In the genomic region with DNA sequence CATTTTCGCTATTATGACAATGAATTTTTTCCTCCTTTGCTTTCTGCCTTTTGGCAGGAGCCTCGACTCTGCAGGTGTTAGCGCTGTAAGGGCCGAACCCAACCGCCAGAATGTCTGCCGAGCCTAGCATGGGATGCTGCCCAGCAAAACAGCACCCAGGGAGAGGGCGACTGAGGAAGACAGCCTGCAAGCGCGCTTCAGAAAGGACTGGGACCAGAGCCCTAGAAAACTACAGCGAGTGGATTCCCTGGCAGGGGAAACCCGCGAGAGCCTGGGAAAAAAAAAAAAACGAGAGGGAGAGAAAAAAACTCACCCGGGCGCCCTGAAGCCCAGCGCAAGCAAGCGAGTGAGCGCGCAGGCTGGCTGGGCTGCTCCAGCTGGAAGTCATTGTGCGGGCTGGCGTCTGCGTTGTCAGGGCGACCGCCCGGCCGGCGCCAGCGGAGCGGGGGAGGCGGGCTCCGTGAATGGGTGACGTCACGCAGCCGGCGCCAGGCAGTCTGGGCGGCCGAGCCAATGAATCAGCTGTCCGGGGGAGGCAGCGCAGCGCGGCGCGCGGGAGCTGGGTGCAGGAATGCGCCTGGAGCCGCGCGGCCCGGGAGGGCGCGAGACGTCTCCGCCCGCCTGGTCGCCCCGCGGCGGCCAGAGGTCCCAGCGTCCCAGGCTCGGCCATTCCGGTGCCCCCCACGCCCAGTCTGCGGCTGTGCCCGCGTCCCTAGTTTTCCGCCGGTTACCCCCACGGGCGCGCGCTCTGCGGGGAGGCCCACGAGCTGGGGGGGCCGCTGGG, we compare ENCODE assay signal across 8 cellular contexts. TPM values are rescaled to one million over a fixed set of nuclear protein-coding genes. Genes with fewer than 3 reads are reported as not detected.
DNase-seq lines count a peak whose midpoint lies in the region; ATAC-seq, FAIRE-seq and TF ChIP-seq lines count a peak whose summit lies in the region.

No MANE protein-coding gene starts in this region.

- DNase-seq in A549 (ENCODE audit: low read depth in 1 of 2, low spot score in 1 of 2) (peak; percentile 44 to 92), NCI-H2107 (lab: John Stamatoyannopoulos, UW) (peak; percentile 39), dorsolateral prefrontal cortex (peak; percentile 76 to 97 (median 94)), left lobe of liver (ENCODE audit: low spot score) (peak; percentile 95)
- peak; percentile 79 for DNase-seq in stimulated activated CD4-positive, alpha-beta T cell treated with anti-CD3 and anti-CD28 coated beads, Interleukin-1b, Interleukin-23, amount 100 ng/mL, for 48 hours

- WGBS in A549 (ENCODE audit: missing lambda C conversion rate), result under 1% methylated on average over 33 of the region's 74 CpGs

- POLR2A ChIA-PET in A549 (lab: Yijun Ruan, JAX), result interaction anchor here (0.5 to 2.8 kb wide), 4 partner anchors 14 to 598 kb away, joined by 3 to 17 read pairs (median 3); a partner anchor contains a TSS

- TF ChIP-seq EP300 in A549 (IDR thresholded peaks at IDR 0.05), result peak; percentile 42 to 78; a peak in 2 of 5 replicates

- no peak; a peak in 1 of 5 replicates for TF ChIP-seq RAD21 in A549 (conservative IDR thresholded peaks at IDR 0.05 in 1 of 2, IDR thresholded peaks at IDR 0.05 in 1 of 2)

- TF ChIP-seq POLR2A in A549 (IDR thresholded peaks at IDR 0.05; ENCODE audit: low read length), result peak; percentile 30

- FAIRE-seq in A549 (lab: Jason Lieb, UNC), result no peak

- H3K4me1 ChIP-seq in A549, result peaks cover 32% of the 10 kb centered on the region

- H3K4me3 ChIP-seq in A549 (peak overlapping the region; percentile 47), dorsolateral prefrontal cortex (peak overlapping the region; percentile 51 to 81 (median 68))

- intact Hi-C loops in dorsolateral prefrontal cortex (cut with DNase I), result loop anchor here (2.0 to 5.0 kb wide), 2 partner anchors 32 to 33 kb away; a partner anchor contains a TSS

- peaks cover 0 to under 1% (median 0%) of the 10 kb centered on the region in 45 donors for H3K27me3 ChIP-seq in dorsolateral prefrontal cortex

- no peak for TF ChIP-seq CTCF in A549 (IDR thresholded peaks at IDR 0.05)
- TF ChIP-seq CTCF in dorsolateral prefrontal cortex (IDR thresholded peaks at IDR 0.05 in 54 of 56, conservative IDR thresholded peaks at IDR 0.05 in 2 of 56; ENCODE audit: low read depth in 1 of 56, partially characterized antibody in 56 of 56), result peak in 34 of 56 donors; percentile 1 to 57 (median 26)

- H3K27ac ChIP-seq in A549 (peak overlapping the region; percentile 90 to 98), dorsolateral prefrontal cortex (peak overlapping the region in 58 of 59 donors; percentile 6 to 96 (median 85))

- ATAC-seq in A549 (peak; percentile 97), GM18858 (IDR thresholded peaks at IDR 0.05; ENCODE audit: unreplicated experiment) (peak; percentile 96), HG03064 (IDR thresholded peaks at IDR 0.05; ENCODE audit: low read depth, unreplicated experiment) (peak; percentile 96), left lobe of liver (peak; percentile 98)
- ATAC-seq in activated CD4-positive, CD25-positive, alpha-beta regulatory T cell treated with anti-CD3 and anti-CD28 coated beads, Interleukin-2, amount 50 U/mL, for 24 hours, result peak; percentile 68 to 80

- H3K4me2 ChIP-seq in A549, result peak overlapping the region; percentile 96

- CTCF ChIA-PET in A549 (lab: Yijun Ruan, JAX), result no interaction called here

- peaks cover 1% of the 10 kb centered on the region; the same call in 1 of the 3 replicates for H3K9me3 ChIP-seq in A549

TF ChIP-seq in A549, 52 proteins besides CTCF, POLR2A, EP300 and RAD21 (continues in another document):
- TF ChIP-seq ZC3H11A (IDR thresholded peaks at IDR 0.05), result no peak
- TF ChIP-seq CHD2 (IDR thresholded peaks at IDR 0.05; ENCODE audit: low read length, partially characterized antibody), result peak; percentile 79
- TF ChIP-seq JUNB (IDR thresholded peaks at IDR 0.05), result 0 out of 2 replicates have a peak, but pooled peaks have one; percentile 14
- TF ChIP-seq, protein P1, sequence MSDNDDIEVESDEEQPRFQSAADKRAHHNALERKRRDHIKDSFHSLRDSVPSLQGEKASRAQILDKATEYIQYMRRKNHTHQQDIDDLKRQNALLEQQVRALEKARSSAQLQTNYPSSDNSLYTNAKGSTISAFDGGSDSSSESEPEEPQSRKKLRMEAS (IDR thresholded peaks at IDR 0.05), result peak; percentile 1; the same call in 1 of the 2 replicates
- TF ChIP-seq FOXS1 (CRISPR knock-in tag; IDR thresholded peaks at IDR 0.05), result no peak
- TF ChIP-seq SMC3 (IDR thresholded peaks at IDR 0.05), result 0 out of 3 replicates have a peak, but pooled peaks have one; percentile 8
- peak; percentile 67 for TF ChIP-seq PHF8 (IDR thresholded peaks at IDR 0.05; ENCODE audit: borderline replicate concordance, low read depth)
- TF ChIP-seq, protein P2, sequence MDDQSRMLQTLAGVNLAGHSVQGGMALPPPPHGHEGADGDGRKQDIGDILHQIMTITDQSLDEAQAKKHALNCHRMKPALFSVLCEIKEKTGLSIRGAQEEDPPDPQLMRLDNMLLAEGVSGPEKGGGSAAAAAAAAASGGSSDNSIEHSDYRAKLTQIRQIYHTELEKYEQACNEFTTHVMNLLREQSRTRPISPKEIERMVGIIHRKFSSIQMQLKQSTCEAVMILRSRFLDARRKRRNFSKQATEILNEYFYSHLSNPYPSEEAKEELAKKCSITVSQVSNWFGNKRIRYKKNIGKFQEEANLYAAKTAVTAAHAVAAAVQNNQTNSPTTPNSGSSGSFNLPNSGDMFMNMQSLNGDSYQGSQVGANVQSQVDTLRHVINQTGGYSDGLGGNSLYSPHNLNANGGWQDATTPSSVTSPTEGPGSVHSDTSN (IDR thresholded peaks at IDR 0.05), result peak; percentile 69; the same call in 1 of the 2 replicates
- TF ChIP-seq GATA3 (IDR thresholded peaks at IDR 0.05; ENCODE audit: borderline replicate concordance), result peak; percentile 81; the same call in 1 of the 2 replicates
- TF ChIP-seq FOSL2 (IDR thresholded peaks at IDR 0.05), result no peak
- peak; percentile 92 for TF ChIP-seq FOSL2 (CRISPR knock-in tag; IDR thresholded peaks at IDR 0.05)
- TF ChIP-seq JUN (IDR thresholded peaks at IDR 0.05), result peak in 1 of 2 experiments; percentile 60; a peak in 2 of 5 replicates
- TF ChIP-seq RFX5 (IDR thresholded peaks at IDR 0.05), result peak; percentile 44; the same call in 1 of the 2 replicates
- TF ChIP-seq, protein P3, sequence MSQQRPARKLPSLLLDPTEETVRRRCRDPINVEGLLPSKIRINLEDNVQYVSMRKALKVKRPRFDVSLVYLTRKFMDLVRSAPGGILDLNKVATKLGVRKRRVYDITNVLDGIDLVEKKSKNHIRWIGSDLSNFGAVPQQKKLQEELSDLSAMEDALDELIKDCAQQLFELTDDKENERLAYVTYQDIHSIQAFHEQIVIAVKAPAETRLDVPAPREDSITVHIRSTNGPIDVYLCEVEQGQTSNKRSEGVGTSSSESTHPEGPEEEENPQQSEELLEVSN (IDR thresholded peaks at IDR 0.05; ENCODE audit: borderline replicate concordance, low read depth), result peak; percentile 27; the same call in 1 of the 2 replicates
- TF ChIP-seq RNF2 (IDR thresholded peaks at IDR 0.05; ENCODE audit: borderline replicate concordance, low read depth), result no peak
- no peak for TF ChIP-seq NFE2L2 (conservative IDR thresholded peaks at IDR 0.05; ENCODE audit: low read length)
- TF ChIP-seq, protein P4, sequence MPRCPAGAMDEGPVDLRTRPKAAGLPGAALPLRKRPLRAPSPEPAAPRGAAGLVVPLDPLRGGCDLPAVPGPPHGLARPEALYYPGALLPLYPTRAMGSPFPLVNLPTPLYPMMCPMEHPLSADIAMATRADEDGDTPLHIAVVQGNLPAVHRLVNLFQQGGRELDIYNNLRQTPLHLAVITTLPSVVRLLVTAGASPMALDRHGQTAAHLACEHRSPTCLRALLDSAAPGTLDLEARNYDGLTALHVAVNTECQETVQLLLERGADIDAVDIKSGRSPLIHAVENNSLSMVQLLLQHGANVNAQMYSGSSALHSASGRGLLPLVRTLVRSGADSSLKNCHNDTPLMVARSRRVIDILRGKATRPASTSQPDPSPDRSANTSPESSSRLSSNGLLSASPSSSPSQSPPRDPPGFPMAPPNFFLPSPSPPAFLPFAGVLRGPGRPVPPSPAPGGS (IDR thresholded peaks at IDR 0.05), result 0 out of 3 replicates have a peak, but pooled peaks have one; percentile 40
- TF ChIP-seq, protein P5, sequence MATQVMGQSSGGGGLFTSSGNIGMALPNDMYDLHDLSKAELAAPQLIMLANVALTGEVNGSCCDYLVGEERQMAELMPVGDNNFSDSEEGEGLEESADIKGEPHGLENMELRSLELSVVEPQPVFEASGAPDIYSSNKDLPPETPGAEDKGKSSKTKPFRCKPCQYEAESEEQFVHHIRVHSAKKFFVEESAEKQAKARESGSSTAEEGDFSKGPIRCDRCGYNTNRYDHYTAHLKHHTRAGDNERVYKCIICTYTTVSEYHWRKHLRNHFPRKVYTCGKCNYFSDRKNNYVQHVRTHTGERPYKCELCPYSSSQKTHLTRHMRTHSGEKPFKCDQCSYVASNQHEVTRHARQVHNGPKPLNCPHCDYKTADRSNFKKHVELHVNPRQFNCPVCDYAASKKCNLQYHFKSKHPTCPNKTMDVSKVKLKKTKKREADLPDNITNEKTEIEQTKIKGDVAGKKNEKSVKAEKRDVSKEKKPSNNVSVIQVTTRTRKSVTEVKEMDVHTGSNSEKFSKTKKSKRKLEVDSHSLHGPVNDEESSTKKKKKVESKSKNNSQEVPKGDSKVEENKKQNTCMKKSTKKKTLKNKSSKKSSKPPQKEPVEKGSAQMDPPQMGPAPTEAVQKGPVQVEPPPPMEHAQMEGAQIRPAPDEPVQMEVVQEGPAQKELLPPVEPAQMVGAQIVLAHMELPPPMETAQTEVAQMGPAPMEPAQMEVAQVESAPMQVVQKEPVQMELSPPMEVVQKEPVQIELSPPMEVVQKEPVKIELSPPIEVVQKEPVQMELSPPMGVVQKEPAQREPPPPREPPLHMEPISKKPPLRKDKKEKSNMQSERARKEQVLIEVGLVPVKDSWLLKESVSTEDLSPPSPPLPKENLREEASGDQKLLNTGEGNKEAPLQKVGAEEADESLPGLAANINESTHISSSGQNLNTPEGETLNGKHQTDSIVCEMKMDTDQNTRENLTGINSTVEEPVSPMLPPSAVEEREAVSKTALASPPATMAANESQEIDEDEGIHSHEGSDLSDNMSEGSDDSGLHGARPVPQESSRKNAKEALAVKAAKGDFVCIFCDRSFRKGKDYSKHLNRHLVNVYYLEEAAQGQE (IDR thresholded peaks at IDR 0.05), result peak; percentile 76
- TF ChIP-seq FOSB (CRISPR knock-in tag; IDR thresholded peaks at IDR 0.05), result no peak
- TF ChIP-seq MAFK (IDR thresholded peaks at IDR 0.05; ENCODE audit: partially characterized antibody), result no peak

RNA-seq across cellular contexts. Expression of a gene that starts 32.6 kb away (rescaled TPM):
- 1.6 and 2.6 TPM in 2 replicates for polyA plus RNA-seq in A549 (2011; rRNA removed)
- polyA plus RNA-seq in A549 (2012; cell fraction: cytosol; rRNA removed), result 7.4 and 11.8 TPM in 2 replicates
- 6.9 and 10.4 TPM in 2 replicates for polyA plus RNA-seq in A549 (2012; cell fraction: nucleus; rRNA removed)
- polyA plus RNA-seq in A549 (2017; fragmentation: RNase III; extraction: RNeasy Plus Mini Kit Qiagen cat#74134 plus additional on column Dnase treatment), result 1.4 to 6.1 TPM (median 4.7 TPM) in 3 replicates
- polyA minus RNA-seq in A549 (2011; rRNA and poly(A)+ RNA removed), result 0.58 TPM in 2 replicates
- total RNA-seq in dorsolateral prefrontal cortex, result 100 to 1,000 TPM in 2 of 120 experiments, 10 to 100 TPM in 118; 11.2 to 125 (median 47.8) TPM
- 0.70 TPM for total RNA-seq in left lobe of liver

Comparison
In these comparisons a context has a peak if more than half of its experiments do, and no peak if none do; other contexts are left out.
1. Peak in every context shown above with its lines: DNase-seq, ATAC-seq, H3K4me3 ChIP-seq and H3K27ac ChIP-seq.
2. DNase-seq: peak in every context shown above with its lines; median percentile 95 in left lobe of liver; 94 in dorsolateral prefrontal cortex; 79 in stimulated activated CD4-positive, alpha-beta T cell treated with anti-CD3 and anti-CD28 coated beads, Interleukin-1b, Interleukin-23, amount 100 ng/mL, for 48 hours; 68 in A549; 39 in NCI-H2107.